Comparison of ENCODE assay signal across 26 cellular contexts in the genomic region with DNA sequence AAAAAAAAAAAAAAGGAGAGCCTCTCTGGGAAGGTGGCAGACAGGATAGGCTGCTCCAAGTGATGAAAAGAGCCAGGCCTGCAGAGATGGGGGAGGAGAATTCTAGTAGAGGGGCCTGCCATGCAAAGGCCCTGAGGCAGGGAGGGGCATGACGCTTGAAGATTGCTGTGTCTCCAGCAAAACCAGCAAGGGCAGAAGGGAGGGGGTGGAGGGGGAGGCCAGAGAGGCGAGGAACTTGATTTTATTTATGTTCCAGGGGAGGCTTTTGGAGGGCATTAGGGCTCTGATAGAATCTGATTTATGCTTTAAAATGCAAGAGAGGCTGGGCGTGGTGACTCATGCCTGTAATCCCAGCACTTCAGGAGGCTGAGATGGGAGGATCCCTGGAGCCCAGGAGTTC. TPM values are rescaled to one million over a fixed set of nuclear protein-coding genes. Genes with fewer than 3 reads are reported as not detected.
A peak's percentile ranks its signal among the peaks of the same experiment; 100 is the strongest.
DNase-seq lines count a peak whose midpoint lies in the region; ATAC-seq, FAIRE-seq and TF ChIP-seq lines count a peak whose summit lies in the region.
"Had no signal": no experiment of that assay in that cellular context is flagged by ENCODE, and none has a peak within 500 bp of the region (broad histone marks: within the 10 kb centered on the region; RNA-seq: fewer than 3 reads in every experiment).

No MANE protein-coding gene starts in this region.

- no peak for TF ChIP-seq EP300 in A549 (IDR thresholded peaks at IDR 0.05)

- TF ChIP-seq POLR2A in A549 (IDR thresholded peaks at IDR 0.05; ENCODE audit: low read length) = no peak

- WGBS in A549 (ENCODE audit: missing lambda C conversion rate) = 33% methylated on average over 3 of the region's 3 CpGs

- H3K9me3 ChIP-seq in A549 (no peaks in the 10 kb centered on the region), ascending aorta (no peaks in the 10 kb centered on the region)
- H3K9me3 ChIP-seq: BE2C, MG63 had no signal

- no peak overlapping the region for H3K4me2 ChIP-seq in A549
- H3K4me2 ChIP-seq: GM23338 had no signal

- H3K27me3 ChIP-seq in ascending aorta = no peaks in the 10 kb centered on the region
- H3K27me3 ChIP-seq: BE2C, MG63 had no signal

- ATAC-seq in A549 (no peak), GM18873 (IDR thresholded peaks at IDR 0.05; ENCODE audit: low FRiP score, unreplicated experiment) (no peak)
- ATAC-seq: GM23338, T-cell had no signal

- CTCF ChIA-PET in A549 (lab: Yijun Ruan, JAX) = interaction anchor here (2.2 kb wide), 1 partner anchor 42 kb away, joined by 6 read pairs; no protein-coding TSS in a partner anchor

- no peak for FAIRE-seq in A549 (lab: Jason Lieb, UNC)
- FAIRE-seq: HTR-8/SVneo had no signal

- H3K27ac ChIP-seq in A549 (peak overlapping the region; percentile 39 to 44; a peak in 2 of 6 replicates), ascending aorta (no peak overlapping the region)
- H3K27ac ChIP-seq: SK-N-MC had no signal

- no peak for TF ChIP-seq RAD21 in A549 (conservative IDR thresholded peaks at IDR 0.05 in 1 of 2, IDR thresholded peaks at IDR 0.05 in 1 of 2)

- H3K4me3 ChIP-seq in A549 (no peak overlapping the region), ascending aorta (no peak overlapping the region)
- H3K4me3 ChIP-seq: GM23338, MG63, SK-N-MC had no signal

- POLR2A ChIA-PET in A549 (lab: Yijun Ruan, JAX) = interaction anchor here (0.5 kb wide), 1 partner anchor 110 kb away, joined by 5 read pairs; no protein-coding TSS in a partner anchor

- no peak for DNase-seq in A549 (ENCODE audit: low read depth in 1 of 2, low spot score in 1 of 2)
- DNase-seq in ELR (ENCODE audit: low read depth) = peak; percentile 40
- peak; percentile 36 for DNase-seq in SK-N-DZ (ENCODE audit: low spot score)
- peak; percentile 81 for DNase-seq in islet precursor cell
- DNase-seq in SW 1271 (lab: John Stamatoyannopoulos, UW) = no peak
- DNase-seq in germinal center (ENCODE audit: low spot score) = no peak
- no peak for DNase-seq in ascending aorta (ENCODE audit: low spot score in 2 of 2)
- DNase-seq: BE2C; CD4-positive, CD25-positive, alpha-beta regulatory T cell; DMS79 treated with DMSO at 0.1 percent for 48 hours; GF-D8; HCEC 1CT; Karpas-422; MG63; NCI-H1048; NCI-H1417 treated with DMSO at 0.1 percent for 48 hours; NCI-H187; NCI-H446 treated with DMSO at 0.1 percent for 48 hours; NCI-H526 treated with DMSO at 0.1 percent for 48 hours; RPMI8226; SHP77; T-cell had no signal

- H3K36me3 ChIP-seq in ascending aorta = no peaks in the 10 kb centered on the region
- H3K36me3 ChIP-seq: BE2C, MG63 had no signal

- TF ChIP-seq CTCF in A549 (IDR thresholded peaks at IDR 0.05) (no peak), ascending aorta (IDR thresholded peaks at IDR 0.05) (no peak)

- intact Hi-C loops in ascending aorta (cut with DNase I) = loop anchor here (5.0 to 10.0 kb wide), 3 partner anchors 39 to 247 kb away; no protein-coding TSS in a partner anchor

- H3K4me1 ChIP-seq in A549 = peaks cover 18% of the 10 kb centered on the region
- no peaks in the 10 kb centered on the region for H3K4me1 ChIP-seq in ascending aorta
- H3K4me1 ChIP-seq: BE2C had no signal

TF ChIP-seq in A549, 52 proteins besides CTCF, POLR2A, EP300 and RAD21:
- TF ChIP-seq JUNB (IDR thresholded peaks at IDR 0.05) (no peak), BHLHE40 (IDR thresholded peaks at IDR 0.05; ENCODE audit: low read depth, low read length) (no peak), FOSL2 (IDR thresholded peaks at IDR 0.05) (no peak), FOSL2 (CRISPR knock-in tag; IDR thresholded peaks at IDR 0.05) (no peak), CBX2 (IDR thresholded peaks at IDR 0.05; ENCODE audit: borderline replicate concordance, low read depth) (no peak), ZC3H11A (IDR thresholded peaks at IDR 0.05) (no peak), CHD2 (IDR thresholded peaks at IDR 0.05; ENCODE audit: low read length, partially characterized antibody) (no peak), FOXS1 (CRISPR knock-in tag; IDR thresholded peaks at IDR 0.05) (no peak), HDAC2 (IDR thresholded peaks at IDR 0.05) (no peak), MAFK (IDR thresholded peaks at IDR 0.05; ENCODE audit: partially characterized antibody) (no peak), TFCP2L1 (CRISPR knock-in tag; IDR thresholded peaks at IDR 0.05) (no peak), EHF (CRISPR knock-in tag; IDR thresholded peaks at IDR 0.05) (no peak), HOXA7 (CRISPR knock-in tag; IDR thresholded peaks at IDR 0.05) (no peak), POLR2AphosphoS2 (conservative IDR thresholded peaks at IDR 0.05; ENCODE audit: low read length) (no peak), HOXB5 (CRISPR knock-in tag; IDR thresholded peaks at IDR 0.05) (no peak)
- TF ChIP-seq, protein P1, sequence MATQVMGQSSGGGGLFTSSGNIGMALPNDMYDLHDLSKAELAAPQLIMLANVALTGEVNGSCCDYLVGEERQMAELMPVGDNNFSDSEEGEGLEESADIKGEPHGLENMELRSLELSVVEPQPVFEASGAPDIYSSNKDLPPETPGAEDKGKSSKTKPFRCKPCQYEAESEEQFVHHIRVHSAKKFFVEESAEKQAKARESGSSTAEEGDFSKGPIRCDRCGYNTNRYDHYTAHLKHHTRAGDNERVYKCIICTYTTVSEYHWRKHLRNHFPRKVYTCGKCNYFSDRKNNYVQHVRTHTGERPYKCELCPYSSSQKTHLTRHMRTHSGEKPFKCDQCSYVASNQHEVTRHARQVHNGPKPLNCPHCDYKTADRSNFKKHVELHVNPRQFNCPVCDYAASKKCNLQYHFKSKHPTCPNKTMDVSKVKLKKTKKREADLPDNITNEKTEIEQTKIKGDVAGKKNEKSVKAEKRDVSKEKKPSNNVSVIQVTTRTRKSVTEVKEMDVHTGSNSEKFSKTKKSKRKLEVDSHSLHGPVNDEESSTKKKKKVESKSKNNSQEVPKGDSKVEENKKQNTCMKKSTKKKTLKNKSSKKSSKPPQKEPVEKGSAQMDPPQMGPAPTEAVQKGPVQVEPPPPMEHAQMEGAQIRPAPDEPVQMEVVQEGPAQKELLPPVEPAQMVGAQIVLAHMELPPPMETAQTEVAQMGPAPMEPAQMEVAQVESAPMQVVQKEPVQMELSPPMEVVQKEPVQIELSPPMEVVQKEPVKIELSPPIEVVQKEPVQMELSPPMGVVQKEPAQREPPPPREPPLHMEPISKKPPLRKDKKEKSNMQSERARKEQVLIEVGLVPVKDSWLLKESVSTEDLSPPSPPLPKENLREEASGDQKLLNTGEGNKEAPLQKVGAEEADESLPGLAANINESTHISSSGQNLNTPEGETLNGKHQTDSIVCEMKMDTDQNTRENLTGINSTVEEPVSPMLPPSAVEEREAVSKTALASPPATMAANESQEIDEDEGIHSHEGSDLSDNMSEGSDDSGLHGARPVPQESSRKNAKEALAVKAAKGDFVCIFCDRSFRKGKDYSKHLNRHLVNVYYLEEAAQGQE (IDR thresholded peaks at IDR 0.05) = no peak
- TF ChIP-seq, protein P2, sequence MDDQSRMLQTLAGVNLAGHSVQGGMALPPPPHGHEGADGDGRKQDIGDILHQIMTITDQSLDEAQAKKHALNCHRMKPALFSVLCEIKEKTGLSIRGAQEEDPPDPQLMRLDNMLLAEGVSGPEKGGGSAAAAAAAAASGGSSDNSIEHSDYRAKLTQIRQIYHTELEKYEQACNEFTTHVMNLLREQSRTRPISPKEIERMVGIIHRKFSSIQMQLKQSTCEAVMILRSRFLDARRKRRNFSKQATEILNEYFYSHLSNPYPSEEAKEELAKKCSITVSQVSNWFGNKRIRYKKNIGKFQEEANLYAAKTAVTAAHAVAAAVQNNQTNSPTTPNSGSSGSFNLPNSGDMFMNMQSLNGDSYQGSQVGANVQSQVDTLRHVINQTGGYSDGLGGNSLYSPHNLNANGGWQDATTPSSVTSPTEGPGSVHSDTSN (IDR thresholded peaks at IDR 0.05) = no peak
- TF ChIP-seq, protein P3, sequence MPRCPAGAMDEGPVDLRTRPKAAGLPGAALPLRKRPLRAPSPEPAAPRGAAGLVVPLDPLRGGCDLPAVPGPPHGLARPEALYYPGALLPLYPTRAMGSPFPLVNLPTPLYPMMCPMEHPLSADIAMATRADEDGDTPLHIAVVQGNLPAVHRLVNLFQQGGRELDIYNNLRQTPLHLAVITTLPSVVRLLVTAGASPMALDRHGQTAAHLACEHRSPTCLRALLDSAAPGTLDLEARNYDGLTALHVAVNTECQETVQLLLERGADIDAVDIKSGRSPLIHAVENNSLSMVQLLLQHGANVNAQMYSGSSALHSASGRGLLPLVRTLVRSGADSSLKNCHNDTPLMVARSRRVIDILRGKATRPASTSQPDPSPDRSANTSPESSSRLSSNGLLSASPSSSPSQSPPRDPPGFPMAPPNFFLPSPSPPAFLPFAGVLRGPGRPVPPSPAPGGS (IDR thresholded peaks at IDR 0.05) = no peak

RNA-seq across cellular contexts. Expression of a gene that starts 16.7 kb away (rescaled TPM):
- 76.5 and 94.0 TPM in 2 replicates for polyA plus RNA-seq in A549 (2011; rRNA removed)
- polyA plus RNA-seq in A549 (2012; cell fraction: cytosol; rRNA removed) = 68.9 and 75.1 TPM in 2 replicates
- polyA plus RNA-seq in A549 (2012; cell fraction: nucleus; rRNA removed) = 75.5 and 83.5 TPM in 2 replicates
- 60.2 to 63.4 TPM (median 60.3 TPM) in 3 replicates for polyA plus RNA-seq in A549 (2017; fragmentation: RNase III; extraction: RNeasy Plus Mini Kit Qiagen cat#74134 plus additional on column Dnase treatment)
- polyA minus RNA-seq in A549 (2011; rRNA and poly(A)+ RNA removed) = 36.2 and 36.7 TPM in 2 replicates
- 62.1 and 66.5 TPM in 2 replicates for polyA plus RNA-seq in SK-N-DZ (2014; cell fraction: cytosol; rRNA removed)
- 58.8 and 64.4 TPM in 2 replicates for polyA plus RNA-seq in SK-N-DZ (2014; cell fraction: nucleus; rRNA removed)
- total RNA-seq in ascending aorta = 95.5 TPM

RNA-seq across cellular contexts. Expression of a gene that starts 57.6 kb away (rescaled TPM):
- polyA plus RNA-seq in A549 (2011; rRNA removed) = 5.0 and 5.8 TPM in 2 replicates
- 3.3 TPM in 2 replicates for polyA plus RNA-seq in A549 (2012; cell fraction: cytosol; rRNA removed)
- 1.6 and 2.6 TPM in 2 replicates for polyA plus RNA-seq in A549 (2012; cell fraction: nucleus; rRNA removed)
- polyA plus RNA-seq in A549 (2017; fragmentation: RNase III; extraction: RNeasy Plus Mini Kit Qiagen cat#74134 plus additional on column Dnase treatment) = 1.9 to 2.8 TPM (median 2.3 TPM) in 3 replicates
- polyA minus RNA-seq in A549 (2011; rRNA and poly(A)+ RNA removed) = 2.7 and 4.8 TPM in 2 replicates
- polyA plus RNA-seq in SK-N-DZ (2014; cell fraction: cytosol; rRNA removed) = 11.9 and 15.2 TPM in 2 replicates
- polyA plus RNA-seq in SK-N-DZ (2014; cell fraction: nucleus; rRNA removed) = 5.1 and 6.4 TPM in 2 replicates
- total RNA-seq in ascending aorta = 0.21 TPM

Comparison
In these comparisons a context has a peak if more than half of its experiments do, and no peak if none do; other contexts are left out.
1. DNase-seq: peak in ELR (single experiment), SK-N-DZ (single experiment) and islet precursor cell (single experiment); none in A549 (0 of 2), SW 1271 (0 of 2), germinal center (single experiment) and ascending aorta (0 of 2).
2. H3K27ac ChIP-seq: peak in A549 (2 of 2); none in ascending aorta (0 of 2).